ENCODE assay signal across 25 cellular contexts in the genomic region with DNA sequence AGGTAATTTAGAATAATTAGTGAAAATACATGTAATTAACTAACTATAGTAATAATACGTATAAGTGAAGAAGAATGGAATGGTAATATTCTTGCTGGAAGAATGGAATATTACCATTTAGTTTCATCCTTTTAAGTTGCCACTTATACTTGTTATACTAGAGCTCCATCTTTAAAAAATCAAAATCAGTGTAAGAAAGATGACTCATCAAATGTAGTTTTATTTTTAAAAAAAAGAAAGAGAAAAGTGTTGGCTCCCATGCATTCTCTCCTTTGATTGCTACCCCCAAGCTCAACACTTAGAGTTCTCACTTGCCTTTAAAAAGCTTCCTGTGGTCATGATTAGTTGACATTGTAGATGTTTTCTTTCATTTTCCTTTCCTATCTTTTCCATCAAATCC.
DNase-seq lines count a peak whose midpoint lies in the region; ATAC-seq, FAIRE-seq and TF ChIP-seq lines count a peak whose summit lies in the region.
"Had no signal": no experiment of that assay in that cellular context is flagged by ENCODE, and none has a peak within 500 bp of the region (broad histone marks: within the 10 kb centered on the region; RNA-seq: fewer than 3 reads in every experiment).

No MANE protein-coding gene starts in this region.

- POLR2A ChIA-PET in SK-N-SH (lab: Yijun Ruan, JAX), result no interaction called here
- POLR2A ChIA-PET in A549 (lab: Yijun Ruan, JAX), result no interaction called here
- POLR2A ChIA-PET in K562 (lab: Yijun Ruan, JAX), result no interaction called here

- H2AFZ ChIP-seq in SK-N-SH (ENCODE audit: low read depth), result peak overlapping the region; percentile 1; the same call in 1 of the 2 replicates
- H2AFZ ChIP-seq in K562 (ENCODE audit: low read depth, low read length), result no peak overlapping the region

- in situ Hi-C loops in K562 (cut with MboI), result no loop called here

- peaks cover 37% of the 10 kb centered on the region for H3K9me3 Mint-ChIP-seq in T-helper 2 cell treated with Interferon-gamma antibody and Interleukin-4, amounts not matched to agents 5 μg/mL and 100 μg/mL, for 36 hours

- H3K36me3 Mint-ChIP-seq in T-helper 2 cell treated with Interferon-gamma antibody and Interleukin-4, amounts not matched to agents 5 μg/mL and 100 μg/mL, for 36 hours (ENCODE audit: low read depth), result no peaks in the 10 kb centered on the region
- H3K36me3 Mint-ChIP-seq: CD14-positive monocyte; CD4-positive, alpha-beta memory T cell; CD4-positive, CD25-positive, alpha-beta regulatory T cell; CD8-positive, alpha-beta memory T cell had no signal

- no peaks in the 10 kb centered on the region for H3K36me3 ChIP-seq in SK-N-SH (replicated peaks in 1 of 2; ENCODE audit: control insufficient read depth in 1 of 2, insufficient read depth in 2 of 2, low read length in 1 of 2)
- H3K36me3 ChIP-seq in K562 (ENCODE audit: control insufficient read depth, insufficient read depth, low read length), result no peaks in the 10 kb centered on the region; the same call in 2 of the 3 replicates
- H3K36me3 ChIP-seq: BE2C, BLaER1 had no signal

- DNase-seq in SK-N-SH (no peak), A549 (ENCODE audit: low read depth in 1 of 2, low spot score in 1 of 2) (no peak), K562 (ENCODE audit: extremely low read depth in 1 of 4, low spot score in 3 of 4) (no peak), foreskin keratinocyte (no peak)
- no peak for DNase-seq in T-helper 2 cell treated with Interferon-gamma antibody and Interleukin-4, amounts not matched to agents 5 μg/mL and 100 μg/mL, for 36 hours (ENCODE audit: low spot score)
- DNase-seq: ACHN; BE2C; C1 segment of cervical spinal cord; CD4-positive, alpha-beta memory T cell; CD4-positive, CD25-positive, alpha-beta regulatory T cell; CD8-positive, alpha-beta memory T cell; COR-L47; DMS 273 treated with DMSO at 0.1 percent for 48 hours; DMS153; DMS79; DND-41; EL; GDM1 had no signal

- H3K4me3 ChIP-seq in SK-N-SH (ENCODE audit: low read depth in 2 of 2, low read length in 1 of 2) (no peak overlapping the region), A549 (no peak overlapping the region), K562 (no peak overlapping the region)
- H3K4me3 ChIP-seq: BLaER1, GM12878 had no signal

- TF ChIP-seq RAD21 in SK-N-SH (IDR thresholded peaks at IDR 0.05; ENCODE audit: low read length), result no peak
- TF ChIP-seq RAD21 in A549 (conservative IDR thresholded peaks at IDR 0.05 in 1 of 2, IDR thresholded peaks at IDR 0.05 in 1 of 2), result no peak
- no peak for TF ChIP-seq RAD21 in K562 (CRISPR knock-in tag; conservative IDR thresholded peaks at IDR 0.05 in 1 of 2, IDR thresholded peaks at IDR 0.05 in 1 of 2)

- H3F3A ChIP-seq in SK-N-SH (replicated peaks; ENCODE audit: insufficient read depth), result no peaks in the 10 kb centered on the region

- BruUV-seq in K562 (replicated peaks; lab: Mats Ljungman, UMichigan), result no TSS peak

- intact Hi-C loops in K562 (cut with micrococcal nuclease), result no loop called here

- no peak for TF ChIP-seq EP300 in SK-N-SH (IDR thresholded peaks at IDR 0.05; ENCODE audit: borderline replicate concordance in 1 of 2, low read depth in 1 of 2, low read length in 1 of 2)
- no peak for TF ChIP-seq EP300 in A549 (IDR thresholded peaks at IDR 0.05)
- TF ChIP-seq EP300 in K562 (IDR thresholded peaks at IDR 0.05; ENCODE audit: low read length), result no peak

- no peak overlapping the region for H3K27ac ChIP-seq in SK-N-SH (ENCODE audit: low read depth in 2 of 2, low read length in 1 of 2)
- no peak overlapping the region for H3K27ac ChIP-seq in A549
- H3K27ac ChIP-seq in K562 (ENCODE audit: extremely low read depth, low read depth, low read length), result no peak overlapping the region
- no peak overlapping the region for H3K27ac ChIP-seq in foreskin keratinocyte
- H3K27ac ChIP-seq: 22Rv1, BLaER1 had no signal

- H3K79me2 ChIP-seq in SK-N-SH (ENCODE audit: insufficient read depth) (no peaks in the 10 kb centered on the region), K562 (ENCODE audit: control insufficient read depth, insufficient read depth, low read length) (no peaks in the 10 kb centered on the region)

- no peaks in the 10 kb centered on the region for H3K9me3 ChIP-seq in SK-N-SH
- 0 out of 3 replicates have a peak, but pooled peaks cover 3% of the 10 kb centered on the region for H3K9me3 ChIP-seq in A549
- H3K9me3 ChIP-seq in K562 (replicated peaks; ENCODE audit: control insufficient read depth, insufficient read depth, low read depth, low read length), result no peaks in the 10 kb centered on the region
- H3K9me3 ChIP-seq: BE2C, BLaER1 had no signal

- H3K27ac Mint-ChIP-seq in T-helper 2 cell treated with Interferon-gamma antibody and Interleukin-4, amounts not matched to agents 5 μg/mL and 100 μg/mL, for 36 hours, result no peak overlapping the region
- H3K27ac Mint-ChIP-seq: CD14-positive monocyte; CD4-positive, alpha-beta memory T cell; CD4-positive, CD25-positive, alpha-beta regulatory T cell had no signal

- CTCF ChIA-PET in SK-N-SH (lab: Yijun Ruan, JAX), result interaction anchor here (0.8 kb wide), 1 partner anchor 581 kb away, joined by 3 read pairs; no protein-coding TSS in a partner anchor
- CTCF ChIA-PET in A549 (lab: Yijun Ruan, JAX), result no interaction called here
- CTCF ChIA-PET in K562 (lab: Yijun Ruan, JAX; ENCODE audit: low intra/inter-chr PET ratio), result no interaction called here

- FAIRE-seq in A549 (lab: Jason Lieb, UNC) (no peak), K562 (lab: Jason Lieb, UNC) (no peak)
- FAIRE-seq: GM12878, GM12892, GM18507 had no signal

- no peaks in the 10 kb centered on the region for H4K20me1 ChIP-seq in SK-N-SH (ENCODE audit: insufficient read depth)
- no peaks in the 10 kb centered on the region for H4K20me1 ChIP-seq in K562 (replicated peaks; ENCODE audit: control insufficient read depth, insufficient read depth, low read length)
- H4K20me1 ChIP-seq: BLaER1 had no signal

- no peaks in the 10 kb centered on the region for H3K4me1 Mint-ChIP-seq in T-helper 2 cell treated with Interferon-gamma antibody and Interleukin-4, amounts not matched to agents 5 μg/mL and 100 μg/mL, for 36 hours (ENCODE audit: low read depth)
- H3K4me1 Mint-ChIP-seq: CD14-positive monocyte; CD4-positive, alpha-beta memory T cell; CD4-positive, CD25-positive, alpha-beta regulatory T cell; CD8-positive, alpha-beta memory T cell had no signal

- no peak overlapping the region for H3K4me2 ChIP-seq in SK-N-SH
- no peak overlapping the region for H3K4me2 ChIP-seq in A549
- H3K4me2 ChIP-seq in K562 (ENCODE audit: insufficient read depth, low read length), result no peak overlapping the region
- H3K4me2 ChIP-seq: BLaER1 had no signal

- H3K9me1 ChIP-seq in K562 (ENCODE audit: control insufficient read depth, insufficient read depth, low read length), result no peaks in the 10 kb centered on the region

- H3K9ac ChIP-seq in SK-N-SH (no peak overlapping the region), K562 (ENCODE audit: insufficient read depth in 1 of 2, low read depth in 2 of 2, low read length in 2 of 2) (no peak overlapping the region)
- H3K9ac ChIP-seq: BLaER1 had no signal

- TF ChIP-seq CTCF in SK-N-SH (IDR thresholded peaks at IDR 0.05) (no peak), A549 (IDR thresholded peaks at IDR 0.05) (no peak), K562 (IDR thresholded peaks at IDR 0.05 in 2 of 3, conservative IDR thresholded peaks at IDR 0.05 in 1 of 3; ENCODE audit: insufficient read depth in 2 of 3, low read depth in 1 of 3, low read length in 3 of 3) (no peak), foreskin keratinocyte (conservative IDR thresholded peaks at IDR 0.05) (no peak)

- WGBS in SK-N-SH (ENCODE audit: low lambda C conversion rate), result 75% methylated on average over 1 of the region's 1 CpG
- WGBS in A549 (ENCODE audit: missing lambda C conversion rate), result 81% methylated on average over 1 of the region's 1 CpG
- 58% methylated on average over 1 of the region's 1 CpG for WGBS in K562 (ENCODE audit: insufficient coverage, low coverage, missing lambda C conversion rate)

- no peak overlapping the region for H3K4me3 Mint-ChIP-seq in T-helper 2 cell treated with Interferon-gamma antibody and Interleukin-4, amounts not matched to agents 5 μg/mL and 100 μg/mL, for 36 hours
- H3K4me3 Mint-ChIP-seq: CD14-positive monocyte; CD4-positive, alpha-beta memory T cell; CD4-positive, CD25-positive, alpha-beta regulatory T cell; CD8-positive, alpha-beta memory T cell had no signal

- H3K27me3 Mint-ChIP-seq in T-helper 2 cell treated with Interferon-gamma antibody and Interleukin-4, amounts not matched to agents 5 μg/mL and 100 μg/mL, for 36 hours (ENCODE audit: low read depth), result no peaks in the 10 kb centered on the region
- H3K27me3 Mint-ChIP-seq: CD4-positive, alpha-beta memory T cell; CD4-positive, CD25-positive, alpha-beta regulatory T cell; CD8-positive, alpha-beta memory T cell had no signal

- H3K4me1 ChIP-seq in SK-N-SH (ENCODE audit: control insufficient read depth in 1 of 2, insufficient read depth in 2 of 2, low read depth in 1 of 2, low read length in 1 of 2) (no peaks in the 10 kb centered on the region), A549 (no peaks in the 10 kb centered on the region), K562 (replicated peaks in 1 of 2; ENCODE audit: control insufficient read depth in 2 of 2, insufficient read depth in 2 of 2, low read length in 2 of 2) (peaks cover 0 to 6% of the 10 kb centered on the region in 2 experiments; a peak in 1 of 5 replicates), foreskin keratinocyte (no peaks in the 10 kb centered on the region)
- H3K4me1 ChIP-seq: BE2C, BLaER1 had no signal

- H3K9me2 ChIP-seq in SK-N-SH, result no peaks in the 10 kb centered on the region

- ATAC-seq in SK-N-SH treated with all-trans-retinoic acid at 6 μM for 48 hours (no peak), A549 (no peak), K562 (no peak), foreskin keratinocyte (no peak)
- ATAC-seq: GM12878 had no signal

- TF ChIP-seq POLR2A in A549 (IDR thresholded peaks at IDR 0.05; ENCODE audit: low read length) (no peak), K562 (conservative IDR thresholded peaks at IDR 0.05) (no peak)

- H3K27me3 ChIP-seq in SK-N-SH (ENCODE audit: insufficient read depth), result no peaks in the 10 kb centered on the region
- no peaks in the 10 kb centered on the region for H3K27me3 ChIP-seq in K562 (ENCODE audit: control insufficient read depth in 2 of 2, insufficient read depth in 2 of 2, low read length in 2 of 2)
- H3K27me3 ChIP-seq in foreskin keratinocyte, result no peaks in the 10 kb centered on the region
- H3K27me3 ChIP-seq: BE2C, BLaER1 had no signal

TF ChIP-seq in SK-N-SH, 30 proteins besides CTCF, POLR2A, EP300 and RAD21 (continues in another document):
- TF ChIP-seq CHD2 (IDR thresholded peaks at IDR 0.05; ENCODE audit: low read length, partially characterized antibody), result no peak

TF ChIP-seq in A549, 52 proteins besides CTCF, POLR2A, EP300 and RAD21:
- no peak for TF ChIP-seq FOSL2 (IDR thresholded peaks at IDR 0.05)
- TF ChIP-seq FOSL2 (CRISPR knock-in tag; IDR thresholded peaks at IDR 0.05), result peak; percentile 50
- peak; percentile 48 for TF ChIP-seq MAFK (IDR thresholded peaks at IDR 0.05; ENCODE audit: partially characterized antibody)
- no peak for TF ChIP-seq RFX5 (IDR thresholded peaks at IDR 0.05)
